In genomic region chr3:9183811-9184463, GRCh38 we compare ENCODE assay signal across 15 cellular contexts.
DNase-seq lines count a peak whose midpoint lies in the region; ATAC-seq and TF ChIP-seq lines count a peak whose summit lies in the region.
"Had no signal": no experiment of that assay in that cellular context is flagged by ENCODE, and none has a peak within 500 bp of the region (broad histone marks: within the 10 kb centered on the region; RNA-seq: fewer than 3 reads in every experiment).

No MANE protein-coding gene starts in this region.

- H3K9me3 Mint-ChIP-seq in activated T-cell treated with anti-CD3 and anti-CD28 coated beads, Interleukin-2, amount 50 U/mL, for 72 hours, result no peaks in the 10 kb centered on the region
- H3K9me3 Mint-ChIP-seq: activated T-helper 17 cell treated with anti-CD3 and anti-CD28 coated beads, Interleukin-2, amount 50 U/mL, for 72 hours had no signal

- no peaks in the 10 kb centered on the region for H3K36me3 ChIP-seq in iPS-20b (ENCODE audit: insufficient read depth, low read depth, low read length)
- no peaks in the 10 kb centered on the region for H3K36me3 ChIP-seq in BE2C
- H3K36me3 ChIP-seq: prostate gland had no signal

- peaks cover 16% of the 10 kb centered on the region; the same call in 1 of the 2 replicates for H3K4me1 ChIP-seq in iPS-20b (ENCODE audit: insufficient read depth, low read length)
- H3K4me1 ChIP-seq in BE2C, result no peaks in the 10 kb centered on the region
- H3K4me1 ChIP-seq: prostate gland had no signal

- no peak overlapping the region for H3K27ac Mint-ChIP-seq in activated T-cell treated with anti-CD3 and anti-CD28 coated beads, Interleukin-2, amount 50 U/mL, for 72 hours
- H3K27ac Mint-ChIP-seq: activated T-helper 17 cell treated with anti-CD3 and anti-CD28 coated beads, Interleukin-2, amount 50 U/mL, for 72 hours had no signal

- no peak for TF ChIP-seq CTCF in BE2C (IDR thresholded peaks at IDR 0.05; ENCODE audit: low read depth, low read length)

- peak; percentile 25 for DNase-seq in NCI-H2107 treated with DMSO at 0.1 percent for 48 hours (lab: John Stamatoyannopoulos, UW; ENCODE audit: unreplicated experiment)
- DNase-seq in anterior cingulate cortex (lab: John Stamatoyannopoulos, UW), result peak in 51 of 58 donors; percentile 3 to 77 (median 48)
- DNase-seq in retina, result peak; percentile 80
- no peak for DNase-seq in BE2C
- DNase-seq in activated T-cell treated with anti-CD3 and anti-CD28 coated beads, Interleukin-2, amount 50 U/mL, for 72 hours, result no peak
- DNase-seq in GOT3 (lab: John Stamatoyannopoulos, UW), result no peak
- DNase-seq: Calu3; central memory CD4-positive, alpha-beta T cell; Kasumi-1 had no signal

- peak overlapping the region; percentile 4; the same call in 1 of the 2 replicates for H3K4me3 ChIP-seq in iPS-20b (ENCODE audit: low read length)
- H3K4me3 ChIP-seq in BE2C (ENCODE audit: low read depth, low read length), result no peak overlapping the region
- H3K4me3 ChIP-seq: prostate gland, SK-N-MC had no signal

- H3K9me3 ChIP-seq in iPS-20b (ENCODE audit: insufficient read depth, low read depth, low read length) (no peaks in the 10 kb centered on the region), BE2C (no peaks in the 10 kb centered on the region)
- H3K9me3 ChIP-seq: prostate gland had no signal

- peaks cover 20% of the 10 kb centered on the region for H3K4me1 Mint-ChIP-seq in activated T-cell treated with anti-CD3 and anti-CD28 coated beads, Interleukin-2, amount 50 U/mL, for 72 hours (ENCODE audit: low read depth)

- H3K27ac ChIP-seq in iPS-20b (ENCODE audit: low read length), result peak overlapping the region; percentile 20
- H3K27ac ChIP-seq: prostate gland, SK-N-MC had no signal

- H3K27me3 Mint-ChIP-seq in activated T-cell treated with anti-CD3 and anti-CD28 coated beads, Interleukin-2, amount 50 U/mL, for 72 hours (ENCODE audit: low read depth), result no peaks in the 10 kb centered on the region

- H3K27me3 ChIP-seq in iPS-20b (ENCODE audit: insufficient read depth, low read length) (no peaks in the 10 kb centered on the region), BE2C (no peaks in the 10 kb centered on the region)

- no peak for ATAC-seq in HG03139 (IDR thresholded peaks at IDR 0.05; ENCODE audit: unreplicated experiment)
- ATAC-seq in activated T-cell treated with anti-CD3 and anti-CD28 coated beads, Interleukin-2, amount 50 U/mL, for 72 hours (replicated peaks in 1 of 2), result no peak
- ATAC-seq: activated CD4-positive, CD25-positive, alpha-beta regulatory T cell treated with anti-CD3 and anti-CD28 coated beads, Interleukin-2, amount 50 U/mL, for 24 hours; activated T-helper 17 cell treated with anti-CD3 and anti-CD28 coated beads, Interleukin-2, amount 50 U/mL, for 72 hours had no signal

- H3K36me3 Mint-ChIP-seq in activated T-cell treated with anti-CD3 and anti-CD28 coated beads, Interleukin-2, amount 50 U/mL, for 72 hours (ENCODE audit: insufficient read depth in 2 of 2), result no peaks in the 10 kb centered on the region

- H3K9ac ChIP-seq in iPS-20b (ENCODE audit: low read depth, low read length), result peak overlapping the region; percentile 53; the same call in 1 of the 2 replicates

- H3K4me3 Mint-ChIP-seq in activated T-cell treated with anti-CD3 and anti-CD28 coated beads, Interleukin-2, amount 50 U/mL, for 72 hours, result no peak overlapping the region
- H3K4me3 Mint-ChIP-seq: activated T-helper 17 cell treated with anti-CD3 and anti-CD28 coated beads, Interleukin-2, amount 50 U/mL, for 72 hours had no signal

Comparison
In these comparisons a context has a peak if more than half of its experiments do, and no peak if none do; other contexts are left out.
1. DNase-seq: peak in NCI-H2107 treated with DMSO at 0.1 percent for 48 hours (single experiment), anterior cingulate cortex (51 of 58) and retina (single experiment); none in BE2C (single experiment), activated T-cell treated with anti-CD3 and anti-CD28 coated beads, Interleukin-2, amount 50 U/mL, for 72 hours (0 of 2) and GOT3 (single experiment).